Comparison of ENCODE assay signal across 25 cellular contexts in the genomic region with DNA sequence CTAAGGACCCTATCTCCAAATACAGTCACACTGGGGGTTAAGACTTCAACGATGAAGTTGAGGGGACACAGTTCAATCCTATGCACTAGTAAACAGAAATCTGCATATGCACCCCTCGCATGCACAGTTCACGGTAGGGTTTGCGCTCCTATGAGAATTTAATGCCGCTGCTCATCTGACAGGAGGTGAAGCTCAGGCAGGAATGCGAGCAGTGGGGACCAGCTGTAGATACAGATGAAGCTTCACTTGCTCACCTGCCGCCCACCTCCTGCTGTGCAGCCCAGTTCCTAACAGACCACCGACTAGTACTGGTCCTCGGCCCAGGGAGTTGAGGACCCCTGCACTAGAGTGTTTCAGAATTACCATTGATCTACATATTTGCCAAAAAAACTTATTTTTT.
"Had no signal": no experiment of that assay in that cellular context is flagged by ENCODE, and none has a peak within 500 bp of the region (broad histone marks: within the 10 kb centered on the region; RNA-seq: fewer than 3 reads in every experiment).

No MANE protein-coding gene starts in this region.

- H3K36me3 Mint-ChIP-seq: activated naive CD4-positive, alpha-beta T cell treated with anti-CD3 and anti-CD28 coated beads, Interleukin-2, amount 50 U/mL, for 24 hours; memory B cell; naive thymus-derived CD8-positive, alpha-beta T cell had no signal

- H3K9me3 Mint-ChIP-seq: activated naive CD4-positive, alpha-beta T cell treated with anti-CD3 and anti-CD28 coated beads, Interleukin-2, amount 50 U/mL, for 24 hours; activated naive CD8-positive, alpha-beta T cell treated with anti-CD3 and anti-CD28 coated beads, Interleukin-2, amount 50 U/mL, for 24 hours; memory B cell; T-helper 1 cell treated with Interleukin-12 subunit alpha and Interleukin-12 subunit beta and Interleukin-4 antibody, amounts not matched to agents 30 μg/mL and 1 μg/mL, for 36 hours had no signal

- H3K4me3 Mint-ChIP-seq: activated naive CD4-positive, alpha-beta T cell treated with anti-CD3 and anti-CD28 coated beads, Interleukin-2, amount 50 U/mL, for 24 hours; activated naive CD8-positive, alpha-beta T cell treated with anti-CD3 and anti-CD28 coated beads, Interleukin-2, amount 50 U/mL, for 24 hours; memory B cell; naive thymus-derived CD8-positive, alpha-beta T cell; T-helper 1 cell treated with Interleukin-12 subunit alpha and Interleukin-12 subunit beta and Interleukin-4 antibody, amounts not matched to agents 30 μg/mL and 1 μg/mL, for 36 hours had no signal

- FAIRE-seq: colon, endometrium, islet of Langerhans, TTC549 had no signal

- DNase-seq: activated CD4-positive, alpha-beta T cell treated with anti-CD3 and anti-CD28 coated beads for 4 hours; activated CD4-positive, alpha-beta T cell treated with anti-CD3 and anti-CD28 coated beads, Interleukin-2, amount 50 U/mL, for 4 hours; activated naive CD8-positive, alpha-beta T cell treated with anti-CD3 and anti-CD28 coated beads, Interleukin-2, amount 50 U/mL, for 24 hours; activated T-cell treated with anti-CD3 and anti-CD28 coated beads, Interleukin-2, amount 50 U/mL, for 1 hour; central memory CD4-positive, alpha-beta T cell; dermis blood vessel endothelial cell; effector CD4-positive, alpha-beta T cell; esophagus squamous epithelium; foreskin melanocyte; left colon; right cardiac atrium; stimulated activated CD4-positive, alpha-beta T cell treated with anti-CD3 and anti-CD28 coated beads, Interleukin-12 subunit alpha, Interleukin-12 subunit beta, amount 100 ng/mL, for 4 hours; stimulated activated CD4-positive, alpha-beta T cell treated with anti-CD3 and anti-CD28 coated beads, Interleukin-4, amount 100 ng/mL, for 1 hour; stimulated activated naive CD8-positive, alpha-beta T cell treated with anti-CD3 and anti-CD28 coated beads, Interleukin-15, Interleukin-2, amounts not matched to agents 100 U/mL and 50 U/mL, for 24 hours; SW 1271; T-helper 9 cell; trophoblast cell had no signal

- H3K4me1 Mint-ChIP-seq: activated naive CD4-positive, alpha-beta T cell treated with anti-CD3 and anti-CD28 coated beads, Interleukin-2, amount 50 U/mL, for 24 hours; activated naive CD8-positive, alpha-beta T cell treated with anti-CD3 and anti-CD28 coated beads, Interleukin-2, amount 50 U/mL, for 24 hours; memory B cell; naive thymus-derived CD8-positive, alpha-beta T cell had no signal

- ATAC-seq: activated naive CD8-positive, alpha-beta T cell treated with anti-CD3 and anti-CD28 coated beads, Interleukin-2, amount 50 U/mL, for 24 hours; left colon; naive thymus-derived CD8-positive, alpha-beta T cell; right cardiac atrium; stimulated activated naive CD8-positive, alpha-beta T cell treated with anti-CD3 and anti-CD28 coated beads, Interleukin-15, Interleukin-2, amounts not matched to agents 100 U/mL and 50 U/mL, for 24 hours had no signal

- H3K27ac Mint-ChIP-seq: activated naive CD4-positive, alpha-beta T cell treated with anti-CD3 and anti-CD28 coated beads, Interleukin-2, amount 50 U/mL, for 24 hours; activated naive CD8-positive, alpha-beta T cell treated with anti-CD3 and anti-CD28 coated beads, Interleukin-2, amount 50 U/mL, for 24 hours; memory B cell; naive thymus-derived CD8-positive, alpha-beta T cell; T-helper 1 cell treated with Interleukin-12 subunit alpha and Interleukin-12 subunit beta and Interleukin-4 antibody, amounts not matched to agents 30 μg/mL and 1 μg/mL, for 36 hours had no signal
